Comparison of ENCODE assay signal across 15 cellular contexts in the genomic region with DNA sequence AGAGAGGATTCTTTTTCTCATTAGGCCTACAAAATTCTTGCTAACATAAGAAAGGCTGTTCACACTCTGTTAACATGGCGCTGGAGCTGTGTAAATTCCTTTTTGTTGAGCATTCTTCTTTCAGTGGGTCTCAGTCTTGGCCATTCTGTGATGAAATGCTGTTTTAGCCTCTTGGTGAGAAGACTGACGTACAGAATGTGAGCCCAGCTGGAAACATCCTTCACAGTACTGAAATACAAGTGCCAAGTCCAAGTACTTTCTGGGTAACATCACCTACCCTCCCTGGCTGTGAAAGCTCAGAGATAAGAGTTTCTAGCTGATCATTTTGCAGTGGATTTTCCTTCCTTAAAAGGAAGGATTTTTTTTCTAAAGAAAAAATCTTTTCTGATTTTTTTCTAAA.
DNase-seq lines count a peak whose midpoint lies in the region; ATAC-seq and TF ChIP-seq lines count a peak whose summit lies in the region.
"Had no signal": no experiment of that assay in that cellular context is flagged by ENCODE, and none has a peak within 500 bp of the region (broad histone marks: within the 10 kb centered on the region; RNA-seq: fewer than 3 reads in every experiment).

No MANE protein-coding gene starts in this region.

- 0 out of 2 replicates have a peak overlapping the region, but pooled peaks have one; percentile 26 for H3K9ac ChIP-seq in GM23248

- H3K79me2 ChIP-seq in GM23248 (ENCODE audit: insufficient read depth), result no peaks in the 10 kb centered on the region

- H4K20me1 ChIP-seq in GM23248 (ENCODE audit: insufficient read depth), result no peaks in the 10 kb centered on the region

- H3K9me3 ChIP-seq in GM23248 (ENCODE audit: low read depth) (no peaks in the 10 kb centered on the region), left ventricle myocardium inferior (replicated peaks) (no peaks in the 10 kb centered on the region)

- in situ Hi-C loops in GM23248 (cut with MboI), result loop anchor here (10.0 kb wide), 1 partner anchor 225 kb away; no protein-coding TSS in a partner anchor

- H3K9me2 ChIP-seq in GM23248 (ENCODE audit: insufficient read depth), result 0 out of 2 replicates have a peak, but pooled peaks cover 3% of the 10 kb centered on the region

- WGBS in GM23248 (ENCODE audit: low coverage in 1 of 2, low lambda C conversion rate in 2 of 2, missing lambda C conversion rate in 2 of 2), 2 experiments, result 61 to 63% methylated on average over 2 of the region's 2 CpGs

- peaks cover 36% of the 10 kb centered on the region for H3F3A ChIP-seq in GM23248 (ENCODE audit: insufficient read depth)

- intact Hi-C loops in left ventricle myocardium inferior (cut with micrococcal nuclease) (no loop called here), sciatic nerve (cut with DNase I) (loop anchor here (5.0 kb wide), 1 partner anchor 1357 kb away; no protein-coding TSS in a partner anchor)

- peak overlapping the region; percentile 70 for H2AFZ ChIP-seq in GM23248

- DNase-seq in GM23248, result peak; percentile 64
- peak; percentile 91 for DNase-seq in astrocyte of the hippocampus (ENCODE audit: low read depth, low spot score)
- no peak for DNase-seq in left ventricle myocardium inferior
- DNase-seq in sciatic nerve (ENCODE audit: low spot score), result no peak
- DNase-seq in foreskin keratinocyte, result no peak
- no peak for DNase-seq in activated T-cell treated with anti-CD3 and anti-CD28 coated beads, Interleukin-2, amount 50 U/mL, for 1 hour
- no peak for DNase-seq in NCI-H146 (lab: John Stamatoyannopoulos, UW)
- no peak for DNase-seq in NCI-H2196 treated with DMSO at 0.1 percent for 48 hours (lab: John Stamatoyannopoulos, UW; ENCODE audit: unreplicated experiment)
- DNase-seq: central memory CD4-positive, alpha-beta T cell; erythroblast; naive B cell; NCI-H187 treated with DMSO at 0.1 percent for 48 hours; retina; SHP77 treated with DMSO at 0.1 percent for 48 hours; stimulated activated naive CD8-positive, alpha-beta T cell treated with anti-CD3 and anti-CD28 coated beads, Interleukin-15, Interleukin-2, amounts not matched to agents 100 U/mL and 50 U/mL, for 24 hours had no signal

- peak; percentile 54 for ATAC-seq in sciatic nerve
- no peak for ATAC-seq in foreskin keratinocyte
- ATAC-seq: stimulated activated naive CD8-positive, alpha-beta T cell treated with anti-CD3 and anti-CD28 coated beads, Interleukin-15, Interleukin-2, amounts not matched to agents 100 U/mL and 50 U/mL, for 24 hours had no signal

- H3K27me3 ChIP-seq in GM23248 (replicated peaks; ENCODE audit: insufficient read depth) (no peaks in the 10 kb centered on the region), left ventricle myocardium inferior (ENCODE audit: low read depth) (no peaks in the 10 kb centered on the region), foreskin keratinocyte (no peaks in the 10 kb centered on the region)

- H3K4me1 ChIP-seq in GM23248 (ENCODE audit: insufficient read depth) (peaks cover 54% of the 10 kb centered on the region), left ventricle myocardium inferior (peaks cover 8% of the 10 kb centered on the region), foreskin keratinocyte (peaks cover 16% of the 10 kb centered on the region)

- H3K4me2 ChIP-seq in GM23248 (ENCODE audit: unreplicated experiment), result peak overlapping the region; percentile 56

- TF ChIP-seq CTCF in left ventricle myocardium inferior (IDR thresholded peaks at IDR 0.05; ENCODE audit: borderline replicate concordance) (no peak), foreskin keratinocyte (conservative IDR thresholded peaks at IDR 0.05) (no peak)

- H3K36me3 ChIP-seq in GM23248 (ENCODE audit: low read depth) (no peaks in the 10 kb centered on the region), left ventricle myocardium inferior (no peaks in the 10 kb centered on the region)

- H3K27ac ChIP-seq in GM23248, result peak overlapping the region; percentile 52
- H3K27ac ChIP-seq in left ventricle myocardium inferior (replicated peaks), result peak overlapping the region; percentile 16
- no peak overlapping the region for H3K27ac ChIP-seq in foreskin keratinocyte

- H3K4me3 ChIP-seq in GM23248 (no peak overlapping the region), left ventricle myocardium inferior (no peak overlapping the region)

Comparison
In these comparisons a context has a peak if more than half of its experiments do, and no peak if none do; other contexts are left out.
1. DNase-seq: peak in GM23248 (single experiment) and astrocyte of the hippocampus (single experiment); none in left ventricle myocardium inferior (single experiment), sciatic nerve (single experiment), foreskin keratinocyte (0 of 2), activated T-cell treated with anti-CD3 and anti-CD28 coated beads, Interleukin-2, amount 50 U/mL, for 1 hour (single experiment), NCI-H146 (single experiment) and NCI-H2196 treated with DMSO at 0.1 percent for 48 hours (single experiment).